ENCODE assay signal across 9 cellular contexts in the genomic region with DNA sequence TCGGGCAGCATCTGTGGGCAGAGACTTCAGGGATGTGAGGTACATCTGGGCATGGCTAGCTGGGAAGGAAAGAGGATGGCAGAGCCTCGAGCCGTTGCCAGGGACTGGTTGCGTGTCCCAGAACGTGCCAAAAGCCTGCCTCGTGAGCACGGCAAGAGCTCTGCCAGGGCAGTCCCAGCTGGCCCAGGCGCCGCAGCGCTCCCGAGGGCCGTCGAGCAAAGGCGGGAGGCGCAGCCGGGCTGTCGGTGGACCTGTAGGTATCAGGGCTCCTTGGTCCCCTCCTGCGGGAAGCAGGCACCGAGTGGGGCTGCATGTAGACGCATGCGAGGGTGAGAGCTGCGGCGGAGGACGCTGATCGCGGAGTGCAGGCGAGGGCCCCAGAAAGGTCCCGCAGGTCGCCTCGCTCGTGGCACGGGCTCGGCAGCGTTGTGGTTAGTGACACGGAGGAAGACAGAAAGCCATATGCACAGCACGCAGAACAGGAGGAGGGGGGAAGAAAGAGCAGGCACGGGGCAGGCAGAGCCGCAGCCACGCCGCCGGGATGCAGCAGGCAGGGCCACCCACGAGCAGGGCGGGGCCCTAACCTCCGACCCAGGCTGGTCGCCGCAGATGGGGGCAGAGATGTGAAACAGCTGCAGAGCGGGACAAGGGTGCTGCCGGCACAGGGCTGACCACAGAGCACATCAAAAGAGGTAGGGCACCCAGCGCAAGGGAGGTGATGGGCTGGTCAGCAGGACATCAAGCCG. TPM values are rescaled to one million over a fixed set of nuclear protein-coding genes. Genes with fewer than 3 reads are reported as not detected.
A peak's percentile ranks its signal among the peaks of the same experiment; 100 is the strongest.
DNase-seq lines count a peak whose midpoint lies in the region; ATAC-seq, FAIRE-seq and TF ChIP-seq lines count a peak whose summit lies in the region.
"Had no signal": no experiment of that assay in that cellular context is flagged by ENCODE, and none has a peak within 500 bp of the region (broad histone marks: within the 10 kb centered on the region; RNA-seq: fewer than 3 reads in every experiment).

No MANE protein-coding gene starts in this region.

- TF ChIP-seq CTCF in K562 (IDR thresholded peaks at IDR 0.05 in 2 of 3, conservative IDR thresholded peaks at IDR 0.05 in 1 of 3; ENCODE audit: insufficient read depth in 2 of 3, low read depth in 1 of 3, low read length in 3 of 3) (no peak), uterus (IDR thresholded peaks at IDR 0.05) (no peak)

- 0 out of 2 replicates have a peak, but pooled peaks cover 5% of the 10 kb centered on the region for H4K20me1 ChIP-seq in K562 (replicated peaks; ENCODE audit: control insufficient read depth, insufficient read depth, low read length)

- H3K36me3 ChIP-seq in K562 (ENCODE audit: control insufficient read depth, insufficient read depth, low read length) (no peaks in the 10 kb centered on the region), muscle layer of colon (ENCODE audit: insufficient read depth, low read length) (no peaks in the 10 kb centered on the region), uterus (no peaks in the 10 kb centered on the region)

- CTCF ChIA-PET in K562 (lab: Yijun Ruan, JAX; ENCODE audit: low intra/inter-chr PET ratio): no interaction called here

- TF ChIP-seq POLR2A in K562 (conservative IDR thresholded peaks at IDR 0.05) (no peak), uterus (IDR thresholded peaks at IDR 0.05) (no peak)

- H3K79me2 ChIP-seq in K562 (ENCODE audit: control insufficient read depth, insufficient read depth, low read length): no peaks in the 10 kb centered on the region

- TF ChIP-seq EP300 in K562 (IDR thresholded peaks at IDR 0.05; ENCODE audit: low read length): no peak

- H3K27me3 ChIP-seq in K562 (ENCODE audit: control insufficient read depth in 2 of 2, insufficient read depth in 2 of 2, low read length in 2 of 2) (peaks cover 15 to 65% of the 10 kb centered on the region in 2 experiments; a peak in 4 of 5 replicates), muscle layer of colon (ENCODE audit: control insufficient read depth in 1 of 2, insufficient read depth in 2 of 2, low read length in 2 of 2) (peaks cover 0 to 10% of the 10 kb centered on the region in 2 donors), uterus (no peaks in the 10 kb centered on the region)

- H3K4me2 ChIP-seq in K562 (ENCODE audit: insufficient read depth, low read length): no peak overlapping the region

- FAIRE-seq in K562 (lab: Jason Lieb, UNC): no peak

- peak; percentile 74 for DNase-seq in Right ventricle myocardium inferior (ENCODE audit: missing footprints)
- DNase-seq in cardiac septum (ENCODE audit: low spot score): no peak
- DNase-seq in K562 (ENCODE audit: extremely low read depth in 1 of 4, low spot score in 3 of 4): peak in 3 of 4 experiments; percentile 25 to 72 (median 71)
- DNase-seq in uterus: no peak
- no peak for DNase-seq in NCI-H2107 (lab: John Stamatoyannopoulos, UW)
- no peak for DNase-seq in HuH-7 (ENCODE audit: low spot score)
- DNase-seq: COR-L47 had no signal

- no peak overlapping the region for H3K27ac ChIP-seq in K562 (ENCODE audit: extremely low read depth, low read depth, low read length)
- H3K27ac ChIP-seq in muscle layer of colon (ENCODE audit: low read depth, low read length): peak overlapping the region; percentile 57
- peak overlapping the region; percentile 77 to 89 for H3K27ac ChIP-seq in uterus

- in situ Hi-C loops in K562 (cut with MboI): loop anchor here (10.0 kb wide), 1 partner anchor 134 kb away; no protein-coding TSS in a partner anchor

- POLR2A ChIA-PET in K562 (lab: Yijun Ruan, JAX): interaction anchor here (0.7 to 1.1 kb wide), 2 partner anchors 11 to 33 kb away, joined by 3 read pairs; no protein-coding TSS in a partner anchor

- intact Hi-C loops in Right ventricle myocardium inferior (cut with DNase I) (no loop called here), cardiac septum (cut with DNase I) (no loop called here), K562 (cut with micrococcal nuclease) (no loop called here), uterus (cut with DNase I; ENCODE audit: low total_unique reads) (no loop called here)

- H3K9ac ChIP-seq in K562 (ENCODE audit: insufficient read depth in 1 of 2, low read depth in 2 of 2, low read length in 2 of 2) (no peak overlapping the region; a peak in 1 of 4 replicates), muscle layer of colon (ENCODE audit: low read length) (no peak overlapping the region)

- H3K9me1 ChIP-seq in K562 (ENCODE audit: control insufficient read depth, insufficient read depth, low read length): no peaks in the 10 kb centered on the region

- no peaks in the 10 kb centered on the region for H3K9me3 ChIP-seq in K562 (replicated peaks; ENCODE audit: control insufficient read depth, insufficient read depth, low read depth, low read length)
- no peaks in the 10 kb centered on the region for H3K9me3 ChIP-seq in muscle layer of colon (ENCODE audit: low read length)
- no peaks in the 10 kb centered on the region for H3K9me3 ChIP-seq in uterus

- no peak overlapping the region for H3K4me3 ChIP-seq in K562
- H3K4me3 ChIP-seq in muscle layer of colon (ENCODE audit: low read depth in 1 of 2, low read length in 2 of 2): peak overlapping the region; percentile 7 to 52
- peak overlapping the region; percentile 21 to 30 for H3K4me3 ChIP-seq in uterus

- no peak for TF ChIP-seq RAD21 in K562 (CRISPR knock-in tag; conservative IDR thresholded peaks at IDR 0.05 in 1 of 2, IDR thresholded peaks at IDR 0.05 in 1 of 2)

- ATAC-seq in Right ventricle myocardium inferior: peak; percentile 20
- ATAC-seq in K562: peak; percentile 59
- no peak for ATAC-seq in GM21619 (IDR thresholded peaks at IDR 0.05; ENCODE audit: unreplicated experiment)

- peaks cover 0 to 35% of the 10 kb centered on the region in 2 experiments; a peak in 2 of 5 replicates for H3K4me1 ChIP-seq in K562 (replicated peaks in 1 of 2; ENCODE audit: control insufficient read depth in 2 of 2, insufficient read depth in 2 of 2, low read length in 2 of 2)
- H3K4me1 ChIP-seq in muscle layer of colon (ENCODE audit: insufficient read depth, low read length): peaks cover 4% of the 10 kb centered on the region
- peaks cover 0 to 5% of the 10 kb centered on the region in 2 donors for H3K4me1 ChIP-seq in uterus

- WGBS in K562 (ENCODE audit: insufficient coverage, low coverage, missing lambda C conversion rate): 1% methylated on average over 31 of the region's 50 CpGs

- BruUV-seq in K562 (replicated peaks; lab: Mats Ljungman, UMichigan): no TSS peak

- no peak overlapping the region for H2AFZ ChIP-seq in K562 (ENCODE audit: low read depth, low read length)

RNA-seq across cellular contexts. Expression of a gene that starts 18.0 kb away (rescaled TPM):
- total RNA-seq in Right ventricle myocardium inferior (22.5 TPM), cardiac septum (35.1 TPM), K562 (2014; rRNA removed) (0.08 and 1.2 TPM in 2 replicates), K562 (2014; rRNA removed; fragmentation: Illumina TruSeq; extraction: Trizol) (not detected in 2 replicates), K562 (2015; rRNA removed; fragmentation: Illumina TruSeq; extraction: Trizol) (0.65 TPM in 1 of 2 replicates, not detected in the other), K562 (2021) (0.73 and 1.1 TPM in 2 replicates), uterus (100 to 1,000 TPM in 1 of 4 donors, 10 to 100 TPM in 3; 11.2 to 112 (median 25.1) TPM)
- total RNA-seq in K562 (2011; cell fraction: chromatin; rRNA removed; ENCODE audit: low replicate concordance): 0.23 TPM in 1 of 2 replicates, not detected in the other
- total RNA-seq in K562 (2011; cell fraction: nucleolus; rRNA removed): not detected in 2 replicates
- not detected in 2 replicates for total RNA-seq in K562 (2011; cell fraction: nucleoplasm; rRNA removed)
- polyA plus RNA-seq in K562 (2011; rRNA removed) (0.28 and 0.45 TPM in 2 replicates), K562 (2014; fragmentation: Illumina TruSeq; extraction: Trizol) (2.9 TPM in 1 of 2 replicates, not detected in the other), K562 (2014; fragmentation: Nextera tagmentation; extraction: Ambion mirVana) (under 1 TPM in 1 of 2 experiments, not detected in 1; 0.38 TPM), K562 (2014; rRNA removed) (0.08 TPM in 1 of 2 replicates, not detected in the other)
- polyA plus RNA-seq in K562 (2011; cell fraction: cytosol; rRNA removed): 0.28 and 0.37 TPM in 2 replicates
- polyA plus RNA-seq in K562 (2011; cell fraction: nucleus; rRNA removed): 0.26 and 0.60 TPM in 2 replicates
- 0.05 and 0.57 TPM in 2 replicates for polyA plus RNA-seq in K562 (2012)
- polyA minus RNA-seq in K562 (2011; rRNA and poly(A)+ RNA removed): 0.15 TPM in 1 of 2 replicates, not detected in the other
- polyA minus RNA-seq in K562 (2011; cell fraction: cytosol; rRNA and poly(A)+ RNA removed): not detected in 2 replicates
- polyA minus RNA-seq in K562 (2011; cell fraction: nucleus; rRNA and poly(A)+ RNA removed): 0.11 TPM in 1 of 2 replicates, not detected in the other

RNA-seq across cellular contexts. Expression of a gene that starts 20.8 kb away (rescaled TPM):
- total RNA-seq in Right ventricle myocardium inferior: 5.0 TPM
- 0.75 TPM for total RNA-seq in cardiac septum
- not detected in 2 replicates for total RNA-seq in K562 (2011; cell fraction: chromatin; rRNA removed; ENCODE audit: low replicate concordance)
- not detected in 2 replicates for total RNA-seq in K562 (2011; cell fraction: nucleolus; rRNA removed)
- not detected in 2 replicates for total RNA-seq in K562 (2011; cell fraction: nucleoplasm; rRNA removed)
- total RNA-seq in K562 (2014; rRNA removed): not detected in 2 replicates
- not detected in 2 replicates for total RNA-seq in K562 (2014; rRNA removed; fragmentation: Illumina TruSeq; extraction: Trizol)
- not detected in 2 replicates for total RNA-seq in K562 (2015; rRNA removed; fragmentation: Illumina TruSeq; extraction: Trizol)
- not detected in 2 replicates for total RNA-seq in K562 (2021)
- polyA plus RNA-seq in K562 (2011; rRNA removed): not detected in 2 replicates
- polyA plus RNA-seq in K562 (2011; cell fraction: cytosol; rRNA removed): not detected in 2 replicates
- polyA plus RNA-seq in K562 (2011; cell fraction: nucleus; rRNA removed): not detected in 2 replicates
- not detected in 2 replicates for polyA plus RNA-seq in K562 (2012)
- not detected in 2 replicates for polyA plus RNA-seq in K562 (2014; fragmentation: Illumina TruSeq; extraction: Trizol)
- not detected for polyA plus RNA-seq in K562 (2014; fragmentation: Nextera tagmentation; extraction: Ambion mirVana)
- not detected in 2 replicates for polyA plus RNA-seq in K562 (2014; rRNA removed)
- polyA minus RNA-seq in K562 (2011; rRNA and poly(A)+ RNA removed): not detected in 2 replicates
- polyA minus RNA-seq in K562 (2011; cell fraction: cytosol; rRNA and poly(A)+ RNA removed): not detected in 2 replicates
- not detected in 2 replicates for polyA minus RNA-seq in K562 (2011; cell fraction: nucleus; rRNA and poly(A)+ RNA removed)
- total RNA-seq in uterus: not detected

RNA-seq across cellular contexts. Expression of a gene that starts 32.1 kb away (rescaled TPM):
- total RNA-seq in Right ventricle myocardium inferior (0.35 TPM), cardiac septum (0.78 TPM), K562 (2014; rRNA removed) (not detected in 2 replicates), K562 (2014; rRNA removed; fragmentation: Illumina TruSeq; extraction: Trizol) (not detected in 2 replicates), K562 (2015; rRNA removed; fragmentation: Illumina TruSeq; extraction: Trizol) (not detected in 2 replicates), K562 (2021) (not detected in 2 replicates), uterus (1 to 10 TPM in 1 of 4 donors, under 1 TPM in 1, not detected in 2; 0.95 to 1.5 TPM)
- total RNA-seq in K562 (2011; cell fraction: chromatin; rRNA removed; ENCODE audit: low replicate concordance): not detected in 2 replicates
- not detected in 2 replicates for total RNA-seq in K562 (2011; cell fraction: nucleolus; rRNA removed)
- total RNA-seq in K562 (2011; cell fraction: nucleoplasm; rRNA removed): not detected in 2 replicates
- polyA plus RNA-seq in K562 (2011; rRNA removed) (not detected in 2 replicates), K562 (2014; fragmentation: Illumina TruSeq; extraction: Trizol) (not detected in 2 replicates), K562 (2014; fragmentation: Nextera tagmentation; extraction: Ambion mirVana) (not detected), K562 (2014; rRNA removed) (not detected in 2 replicates)
- polyA plus RNA-seq in K562 (2011; cell fraction: cytosol; rRNA removed): 0.13 TPM in 1 of 2 replicates, not detected in the other
- 0.32 TPM in 1 of 2 replicates, not detected in the other for polyA plus RNA-seq in K562 (2011; cell fraction: nucleus; rRNA removed)
- polyA plus RNA-seq in K562 (2012): not detected in 2 replicates
- not detected in 2 replicates for polyA minus RNA-seq in K562 (2011; rRNA and poly(A)+ RNA removed)
- not detected in 2 replicates for polyA minus RNA-seq in K562 (2011; cell fraction: cytosol; rRNA and poly(A)+ RNA removed)
- not detected in 2 replicates for polyA minus RNA-seq in K562 (2011; cell fraction: nucleus; rRNA and poly(A)+ RNA removed)

RNA-seq across cellular contexts. Expression of a gene that starts 36.1 kb away (rescaled TPM):
- total RNA-seq in Right ventricle myocardium inferior: not detected
- total RNA-seq in cardiac septum: not detected
- total RNA-seq in K562 (2011; cell fraction: chromatin; rRNA removed; ENCODE audit: low replicate concordance): not detected in 2 replicates
- total RNA-seq in K562 (2011; cell fraction: nucleolus; rRNA removed): not detected in 2 replicates
- not detected in 2 replicates for total RNA-seq in K562 (2011; cell fraction: nucleoplasm; rRNA removed)
- not detected in 2 replicates for total RNA-seq in K562 (2014; rRNA removed)
- total RNA-seq in K562 (2014; rRNA removed; fragmentation: Illumina TruSeq; extraction: Trizol): not detected in 2 replicates
- not detected in 2 replicates for total RNA-seq in K562 (2015; rRNA removed; fragmentation: Illumina TruSeq; extraction: Trizol)
- not detected in 2 replicates for total RNA-seq in K562 (2021)
- not detected in 2 replicates for polyA plus RNA-seq in K562 (2011; rRNA removed)
- polyA plus RNA-seq in K562 (2011; cell fraction: cytosol; rRNA removed): not detected in 2 replicates
- not detected in 2 replicates for polyA plus RNA-seq in K562 (2011; cell fraction: nucleus; rRNA removed)
- not detected in 2 replicates for polyA plus RNA-seq in K562 (2012)
- polyA plus RNA-seq in K562 (2014; fragmentation: Illumina TruSeq; extraction: Trizol): not detected in 2 replicates
- not detected for polyA plus RNA-seq in K562 (2014; fragmentation: Nextera tagmentation; extraction: Ambion mirVana)
- not detected in 2 replicates for polyA plus RNA-seq in K562 (2014; rRNA removed)
- not detected in 2 replicates for polyA minus RNA-seq in K562 (2011; rRNA and poly(A)+ RNA removed)
- not detected in 2 replicates for polyA minus RNA-seq in K562 (2011; cell fraction: cytosol; rRNA and poly(A)+ RNA removed)
- polyA minus RNA-seq in K562 (2011; cell fraction: nucleus; rRNA and poly(A)+ RNA removed): not detected in 2 replicates
- 1 to 10 TPM in 1 of 4 donors, not detected in 3; 2.0 TPM for total RNA-seq in uterus

RNA-seq across cellular contexts. Expression of a gene that starts 48.6 kb away (rescaled TPM):
- total RNA-seq in Right ventricle myocardium inferior: 36.3 TPM
- 41.5 TPM for total RNA-seq in cardiac septum
- not detected in 2 replicates for total RNA-seq in K562 (2011; cell fraction: chromatin; rRNA removed; ENCODE audit: low replicate concordance)
- total RNA-seq in K562 (2011; cell fraction: nucleolus; rRNA removed): not detected in 2 replicates
- total RNA-seq in K562 (2011; cell fraction: nucleoplasm; rRNA removed): not detected in 2 replicates
- total RNA-seq in K562 (2014; rRNA removed): not detected in 2 replicates
- not detected in 2 replicates for total RNA-seq in K562 (2014; rRNA removed; fragmentation: Illumina TruSeq; extraction: Trizol)
- total RNA-seq in K562 (2015; rRNA removed; fragmentation: Illumina TruSeq; extraction: Trizol): not detected in 2 replicates
- not detected in 2 replicates for total RNA-seq in K562 (2021)
- polyA plus RNA-seq in K562 (2011; rRNA removed): 0.10 TPM in 1 of 2 replicates, not detected in the other
- polyA plus RNA-seq in K562 (2011; cell fraction: cytosol; rRNA removed): not detected in 2 replicates
- polyA plus RNA-seq in K562 (2011; cell fraction: nucleus; rRNA removed): 0.41 and 0.70 TPM in 2 replicates
- not detected in 2 replicates for polyA plus RNA-seq in K562 (2012)
- polyA plus RNA-seq in K562 (2014; fragmentation: Illumina TruSeq; extraction: Trizol): not detected in 2 replicates
- polyA plus RNA-seq in K562 (2014; fragmentation: Nextera tagmentation; extraction: Ambion mirVana): not detected
- polyA plus RNA-seq in K562 (2014; rRNA removed): not detected in 2 replicates
- polyA minus RNA-seq in K562 (2011; rRNA and poly(A)+ RNA removed): not detected in 2 replicates
- polyA minus RNA-seq in K562 (2011; cell fraction: cytosol; rRNA and poly(A)+ RNA removed): not detected in 2 replicates
- not detected in 2 replicates for polyA minus RNA-seq in K562 (2011; cell fraction: nucleus; rRNA and poly(A)+ RNA removed)
- total RNA-seq in uterus: 10 to 100 TPM in 2 of 4 donors, 1 to 10 TPM in 1, not detected in 1; 3.2 to 60.6 (median 29.3) TPM

Comparison
In these comparisons a context has a peak if more than half of its experiments do, and no peak if none do; other contexts are left out.
1. DNase-seq: peak in Right ventricle myocardium inferior (single experiment) and K562 (3 of 4); none in cardiac septum (single experiment), uterus (0 of 2), NCI-H2107 (single experiment) and HuH-7 (single experiment).
2. RNA of a gene that starts 18.0 kb away (total RNA-seq): 35.1 TPM in cardiac septum (single experiment), 11.2 to 112 TPM in uterus and 22.5 TPM in Right ventricle myocardium inferior (single experiment); 0.08 to 1.2 TPM in K562; every median in the first group is over 4 times any median in the second.